2 cellular contexts compared by ENCODE assay signal in genomic region chr1:235011064-235011598, GRCh38.
A peak's percentile ranks its signal among the peaks of the same experiment; 100 is the strongest.
TF ChIP-seq lines count a peak whose summit lies in the region.

No MANE protein-coding gene starts in this region.

TF ChIP-seq in GM12878, 131 proteins besides CTCF, POLR2A, EP300 and RAD21 (continued from another document and continues in another):
- TF ChIP-seq BCL3 (IDR thresholded peaks at IDR 0.05; ENCODE audit: borderline replicate concordance, insufficient read depth, low read depth, low read length, poor library complexity, severe bottlenecking), result peak; percentile 77
- no peak for TF ChIP-seq ZBTB40 (IDR thresholded peaks at IDR 0.05; ENCODE audit: borderline replicate concordance)
- TF ChIP-seq PBX3 (IDR thresholded peaks at IDR 0.05; ENCODE audit: insufficient replicate concordance, low read depth, low read length), result no peak
- no peak; the same call in 1 of the 2 replicates for TF ChIP-seq NKRF (conservative IDR thresholded peaks at IDR 0.05)
- 0 out of 2 replicates have a peak, but pooled peaks have one; percentile 15 for TF ChIP-seq JUND (IDR thresholded peaks at IDR 0.05; ENCODE audit: low read depth, low read length)
- TF ChIP-seq IRF4 (IDR thresholded peaks at IDR 0.05; ENCODE audit: low read depth, low read length), result no peak
- TF ChIP-seq, protein P1, sequence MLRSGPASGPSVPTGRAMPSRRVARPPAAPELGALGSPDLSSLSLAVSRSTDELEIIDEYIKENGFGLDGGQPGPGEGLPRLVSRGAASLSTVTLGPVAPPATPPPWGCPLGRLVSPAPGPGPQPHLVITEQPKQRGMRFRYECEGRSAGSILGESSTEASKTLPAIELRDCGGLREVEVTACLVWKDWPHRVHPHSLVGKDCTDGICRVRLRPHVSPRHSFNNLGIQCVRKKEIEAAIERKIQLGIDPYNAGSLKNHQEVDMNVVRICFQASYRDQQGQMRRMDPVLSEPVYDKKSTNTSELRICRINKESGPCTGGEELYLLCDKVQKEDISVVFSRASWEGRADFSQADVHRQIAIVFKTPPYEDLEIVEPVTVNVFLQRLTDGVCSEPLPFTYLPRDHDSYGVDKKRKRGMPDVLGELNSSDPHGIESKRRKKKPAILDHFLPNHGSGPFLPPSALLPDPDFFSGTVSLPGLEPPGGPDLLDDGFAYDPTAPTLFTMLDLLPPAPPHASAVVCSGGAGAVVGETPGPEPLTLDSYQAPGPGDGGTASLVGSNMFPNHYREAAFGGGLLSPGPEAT (IDR thresholded peaks at IDR 0.05; ENCODE audit: low read depth), result peak; percentile 42; the same call in 1 of the 2 replicates
- no peak for TF ChIP-seq IKZF1 (conservative IDR thresholded peaks at IDR 0.05)
- peak; percentile 90 for TF ChIP-seq RELA (IDR thresholded peaks at IDR 0.05; ENCODE audit: borderline replicate concordance, partially characterized antibody)
- 0 out of 2 replicates have a peak, but pooled peaks have one; percentile 19 for TF ChIP-seq HDAC2 (IDR thresholded peaks at IDR 0.05)

TF ChIP-seq in HepG2, 621 proteins besides CTCF, POLR2A, EP300 and RAD21 (continued from another document):
- no peak for TF ChIP-seq ZZZ3 (CRISPR knock-in tag; IDR thresholded peaks at IDR 0.05; ENCODE audit: borderline replicate concordance)
- TF ChIP-seq ZBTB3 (CRISPR knock-in tag; IDR thresholded peaks at IDR 0.05; ENCODE audit: borderline replicate concordance, low read depth), result no peak
